ENCODE assay signal across 24 cellular contexts in genomic region chr17:3704931-3705717, GRCh38. TPM values are rescaled to one million over a fixed set of nuclear protein-coding genes. Genes with fewer than 3 reads are reported as not detected.
"Had no signal": no experiment of that assay in that cellular context is flagged by ENCODE, and none has a peak within 500 bp of the region (broad histone marks: within the 10 kb centered on the region; RNA-seq: fewer than 3 reads in every experiment).

No MANE protein-coding gene starts in this region.

- H3K9me3 ChIP-seq: mucosa of descending colon, prostate gland, right lobe of liver, spleen, thoracic aorta, transverse colon had no signal

- H3K27ac ChIP-seq: coronary artery, foreskin keratinocyte, hepatocyte, parathyroid adenoma, prostate gland, right lobe of liver, thoracic aorta, transverse colon had no signal

- DNase-seq: effector CD4-positive, alpha-beta T cell; endodermal cell; erythroblast; foreskin keratinocyte; head of caudate nucleus; left colon; mammary epithelial cell; occipital lobe; retina; right lobe of liver; spleen; stimulated activated CD4-positive, alpha-beta T cell treated with anti-CD3 and anti-CD28 coated beads, Interleukin-15, amount 100 ng/mL, for 24 hours; stimulated activated CD4-positive, alpha-beta T cell treated with anti-CD3 and anti-CD28 coated beads, Interleukin-1b, Interleukin-23, amount 100 ng/mL, for 48 hours; stimulated activated CD4-positive, alpha-beta T cell treated with anti-CD3 and anti-CD28 coated beads, Interleukin-4, amount 100 ng/mL, for 24 hours; stimulated activated naive CD8-positive, alpha-beta T cell treated with anti-CD3 and anti-CD28 coated beads, Interleukin-15, amount 100 ng/mL, for 72 hours; transverse colon had no signal

- ATAC-seq: foreskin keratinocyte; left colon; mucosa of descending colon; right lobe of liver; stimulated activated memory B cell treated with anti-CD40 and anti-IgM and Interleukin-4, amounts not matched to agents 10 μg/mL and 1 μg/mL and 100 μg/mL, for 72 hours; stimulated activated naive CD8-positive, alpha-beta T cell treated with anti-CD3 and anti-CD28 coated beads, Interleukin-15, amount 100 ng/mL, for 72 hours had no signal

- H3K27me3 ChIP-seq: foreskin keratinocyte, hepatocyte, right lobe of liver, spleen, transverse colon had no signal

- H3K36me3 ChIP-seq: prostate gland, right lobe of liver, spleen, thoracic aorta, transverse colon had no signal

- H3K4me1 Mint-ChIP-seq: endodermal cell, nephron had no signal

- H3K4me1 ChIP-seq: foreskin keratinocyte, parathyroid adenoma, prostate gland, right lobe of liver, transverse colon had no signal

- H3K4me2 ChIP-seq: hepatocyte had no signal

- H3K79me2 ChIP-seq: hepatocyte, parathyroid adenoma had no signal

- H3K27ac Mint-ChIP-seq: endodermal cell, nephron had no signal

- H3K27me3 Mint-ChIP-seq: stimulated activated memory B cell treated with anti-CD40 and anti-IgM and Interleukin-4, amounts not matched to agents 10 μg/mL and 1 μg/mL and 100 μg/mL, for 72 hours; stimulated activated naive CD8-positive, alpha-beta T cell treated with anti-CD3 and anti-CD28 coated beads, Interleukin-15, amount 100 ng/mL, for 72 hours had no signal

- H3K4me3 ChIP-seq: coronary artery, hepatocyte, mucosa of descending colon, prostate gland, right lobe of liver, spleen, thoracic aorta, transverse colon had no signal

- H3K4me3 Mint-ChIP-seq: endodermal cell; nephron; stimulated activated memory B cell treated with anti-CD40 and anti-IgM and Interleukin-4, amounts not matched to agents 10 μg/mL and 1 μg/mL and 100 μg/mL, for 72 hours; stimulated activated naive CD8-positive, alpha-beta T cell treated with anti-CD3 and anti-CD28 coated beads, Interleukin-15, amount 100 ng/mL, for 72 hours had no signal

- H3K9me3 Mint-ChIP-seq: nephron; stimulated activated memory B cell treated with anti-CD40 and anti-IgM and Interleukin-4, amounts not matched to agents 10 μg/mL and 1 μg/mL and 100 μg/mL, for 72 hours had no signal

- H3K9ac ChIP-seq: parathyroid adenoma had no signal

- H2AFZ ChIP-seq: hepatocyte, parathyroid adenoma had no signal

RNA-seq across cellular contexts. Expression of gene P2RX5, which starts 9.2 kb away (rescaled TPM):
- total RNA-seq: hepatocyte had no signal
- polyA plus RNA-seq: hepatocyte had no signal
